26 cellular contexts compared by ENCODE assay signal in genomic region chr7:89666436-89666835, GRCh38.
"Had no signal": no experiment of that assay in that cellular context is flagged by ENCODE, and none has a peak within 500 bp of the region (broad histone marks: within the 10 kb centered on the region; RNA-seq: fewer than 3 reads in every experiment).

No MANE protein-coding gene starts in this region.

- H3K27me3 ChIP-seq: colonic mucosa, esophagus squamous epithelium, gastrocnemius medialis, ovary, right lobe of liver, stomach, thyroid gland, uterus had no signal

- DNase-seq: colonic mucosa; dermis blood vessel endothelial cell; effector memory CD4-positive, alpha-beta T cell; erythroblast; esophagus squamous epithelium; gastrocnemius medialis; head of caudate nucleus; kidney; natural killer cell; occipital lobe; ovary; posterior cingulate gyrus; psoas muscle; retina; right lobe of liver; stimulated activated CD4-positive, alpha-beta T cell treated with anti-CD3 and anti-CD28 coated beads, Interleukin-12 subunit alpha, Interleukin-12 subunit beta, amount 100 ng/mL, for 4 hours; stimulated activated CD4-positive, alpha-beta T cell treated with anti-CD3 and anti-CD28 coated beads, Interleukin-1b, Interleukin-23, amount 100 ng/mL, for 48 hours; stimulated activated CD4-positive, alpha-beta T cell treated with anti-CD3 and anti-CD28 coated beads, Interleukin-4, amount 100 ng/mL, for 24 hours; stimulated activated naive CD4-positive, alpha-beta T cell treated with Interleukin-2 at 50 U/mL for 16 hours; stomach; thyroid gland; uterus had no signal

- H3K36me3 ChIP-seq: colonic mucosa, esophagus squamous epithelium, gastrocnemius medialis, ovary, right lobe of liver, stomach, thyroid gland, uterus had no signal

- ATAC-seq: gastrocnemius medialis; left lobe of liver; natural killer cell; psoas muscle; right lobe of liver; stimulated activated effector memory CD8-positive, alpha-beta T cell treated with anti-CD3 and anti-CD28 coated beads, Interleukin-12 subunit alpha, Interleukin-12 subunit beta, amount 100 ng/mL, for 72 hours had no signal

- H3K9me3 ChIP-seq: colonic mucosa, esophagus squamous epithelium, gastrocnemius medialis, ovary, psoas muscle, right lobe of liver, stomach, thyroid gland, uterus had no signal

- H3K27ac ChIP-seq: colonic mucosa, esophagus squamous epithelium, gastrocnemius medialis, ovary, psoas muscle, right lobe of liver, stomach, thyroid gland, uterus had no signal

- H3K4me1 ChIP-seq: colonic mucosa, esophagus squamous epithelium, gastrocnemius medialis, psoas muscle, right lobe of liver, stomach, thyroid gland, uterus had no signal

- H3K4me3 ChIP-seq: colonic mucosa, esophagus squamous epithelium, gastrocnemius medialis, lung, ovary, psoas muscle, right lobe of liver, smooth muscle cell, stomach, thyroid gland, uterus had no signal
